In genomic region chr12:124332068-124332672, GRCh38 we compare ENCODE assay signal across 15 cellular contexts. TPM values are rescaled to one million over a fixed set of nuclear protein-coding genes. Genes with fewer than 3 reads are reported as not detected.
DNase-seq lines count a peak whose midpoint lies in the region; ATAC-seq, FAIRE-seq and TF ChIP-seq lines count a peak whose summit lies in the region.
"Had no signal": no experiment of that assay in that cellular context is flagged by ENCODE, and none has a peak within 500 bp of the region (broad histone marks: within the 10 kb centered on the region; RNA-seq: fewer than 3 reads in every experiment).

No MANE protein-coding gene starts in this region.

- no peaks in the 10 kb centered on the region for H3K4me1 Mint-ChIP-seq in Caco-2 (ENCODE audit: low read depth, unreplicated experiment)
- H3K4me1 Mint-ChIP-seq in activated T-cell treated with anti-CD3 and anti-CD28 coated beads, Interleukin-2, amount 50 U/mL, for 72 hours (ENCODE audit: low read depth) = no peaks in the 10 kb centered on the region
- H3K4me1 Mint-ChIP-seq: activated CD4-positive, alpha-beta memory T cell treated with anti-CD3 and anti-CD28 coated beads, Interleukin-2, amount 10 ng/mL, durations not matched to agents 7 days and 5 days had no signal

- H2BK5ac ChIP-seq in mesendoderm (ENCODE audit: low read length) = no peak overlapping the region

- no peak overlapping the region for H3K56ac ChIP-seq in mesendoderm (ENCODE audit: low read length)

- in situ Hi-C loops in brain microvascular endothelial cell (cut with HindIII; ENCODE audit: low pct_ligation_motif_present, low sequenced_read_pairs) = no loop called here

- no peak overlapping the region for H3K27ac Mint-ChIP-seq in Caco-2 (ENCODE audit: unreplicated experiment)
- no peak overlapping the region for H3K27ac Mint-ChIP-seq in activated T-cell treated with anti-CD3 and anti-CD28 coated beads, Interleukin-2, amount 50 U/mL, for 72 hours
- H3K27ac Mint-ChIP-seq: activated CD4-positive, alpha-beta memory T cell treated with anti-CD3 and anti-CD28 coated beads, Interleukin-2, amount 10 ng/mL, durations not matched to agents 7 days and 5 days; stimulated activated naive CD8-positive, alpha-beta T cell treated with anti-CD3 and anti-CD28 coated beads, Interleukin-15, Interleukin-2, amounts not matched to agents 100 ng/mL and 50 ng/mL, for 24 hours had no signal

- H3K4me3 ChIP-seq in Caco-2 (ENCODE audit: low read depth, low read length) = no peak overlapping the region
- H3K4me3 ChIP-seq in brain microvascular endothelial cell (ENCODE audit: low read depth, low read length) = no peak overlapping the region
- H3K4me3 ChIP-seq in mesendoderm (ENCODE audit: low read length) = no peak overlapping the region
- H3K4me3 ChIP-seq: gastrocnemius medialis had no signal

- TF ChIP-seq CTCF in Caco-2 (IDR thresholded peaks at IDR 0.05; ENCODE audit: insufficient read depth in 1 of 2, low read depth in 1 of 2, low read length in 1 of 2, severe bottlenecking in 1 of 2, unreplicated experiment in 1 of 2) (peak; percentile 42 to 43), brain microvascular endothelial cell (IDR thresholded peaks at IDR 0.05; ENCODE audit: low read depth, low read length, missing control alignments) (peak; percentile 53)

- H4K8ac ChIP-seq in mesendoderm (ENCODE audit: low read depth, low read length) = no peak overlapping the region

- no peak overlapping the region for H4K5ac ChIP-seq in mesendoderm (ENCODE audit: low read length)

- peak in 1 of 2 experiments; percentile 43 for DNase-seq in Caco-2
- peak; percentile 40 for DNase-seq in HTR-8/SVneo (ENCODE audit: insufficient read length, low spot score)
- DNase-seq in brain microvascular endothelial cell = no peak
- peak; percentile 45 for DNase-seq in mesendoderm
- DNase-seq in NCI-H510A (lab: John Stamatoyannopoulos, UW) = no peak
- DNase-seq in mesenteric fat pad (ENCODE audit: low spot score) = no peak
- no peak for DNase-seq in activated T-cell treated with anti-CD3 and anti-CD28 coated beads, Interleukin-2, amount 50 U/mL, for 72 hours
- DNase-seq: activated CD4-positive, alpha-beta memory T cell treated with anti-CD3 and anti-CD28 coated beads, Interleukin-2, amount 10 ng/mL, durations not matched to agents 7 days and 5 days; activated naive CD4-positive, alpha-beta T cell treated with Interleukin-2 at 50 U/mL for 16 hours; gastrocnemius medialis; left ventricle myocardium superior; NCI-H1105 treated with DMSO at 0.1 percent for 48 hours; T-helper 2 cell had no signal

- H3K23ac ChIP-seq in mesendoderm (ENCODE audit: low read length) = no peak overlapping the region

- H3K9me3 ChIP-seq in Caco-2 = no peaks in the 10 kb centered on the region
- H3K9me3 ChIP-seq: gastrocnemius medialis had no signal

- H3K9ac ChIP-seq in mesendoderm (ENCODE audit: low read length) = no peak overlapping the region

- POLR2A ChIA-PET in Caco-2 (lab: Charles Lee) = no interaction called here

- H3K4me3 Mint-ChIP-seq in Caco-2 (ENCODE audit: unreplicated experiment) = no peak overlapping the region
- no peak overlapping the region for H3K4me3 Mint-ChIP-seq in activated T-cell treated with anti-CD3 and anti-CD28 coated beads, Interleukin-2, amount 50 U/mL, for 72 hours
- H3K4me3 Mint-ChIP-seq: activated CD4-positive, alpha-beta memory T cell treated with anti-CD3 and anti-CD28 coated beads, Interleukin-2, amount 10 ng/mL, durations not matched to agents 7 days and 5 days; stimulated activated naive CD8-positive, alpha-beta T cell treated with anti-CD3 and anti-CD28 coated beads, Interleukin-15, Interleukin-2, amounts not matched to agents 100 ng/mL and 50 ng/mL, for 24 hours had no signal

- H2AK5ac ChIP-seq in mesendoderm (ENCODE audit: low read length) = no peak overlapping the region

- ATAC-seq in HG03025 (IDR thresholded peaks at IDR 0.05; ENCODE audit: low FRiP score, unreplicated experiment) = no peak
- no peak for ATAC-seq in activated T-cell treated with anti-CD3 and anti-CD28 coated beads, Interleukin-2, amount 50 U/mL, for 72 hours (replicated peaks in 1 of 2)
- ATAC-seq: gastrocnemius medialis, left ventricle myocardium superior had no signal

- H3K4ac ChIP-seq in mesendoderm (ENCODE audit: low read depth, low read length) = no peak overlapping the region

- no CpG with 5 or more reads among the region's 15 CpGs for WGBS in mesendoderm (ENCODE audit: extremely low coverage, insufficient coverage, low lambda C conversion rate)

- no peak for FAIRE-seq in HTR-8/SVneo (lab: Jason Lieb, UNC)

- intact Hi-C loops in Caco-2 (cut with micrococcal nuclease; ENCODE audit: unreplicated experiment) = no loop called here

- no peaks in the 10 kb centered on the region for H3K79me1 ChIP-seq in mesendoderm (ENCODE audit: low read length)

- no TSS peak for BruUV-seq in Caco-2 (replicated peaks; lab: Mats Ljungman, UMichigan)

- H3K27ac ChIP-seq in brain microvascular endothelial cell (no peak overlapping the region), mesendoderm (ENCODE audit: low read depth, low read length) (no peak overlapping the region)

- H3K4me1 ChIP-seq in Caco-2 (no peaks in the 10 kb centered on the region), mesendoderm (ENCODE audit: control insufficient read depth, low read depth, low read length) (no peaks in the 10 kb centered on the region)

- H3K18ac ChIP-seq in mesendoderm (ENCODE audit: low read length) = no peak overlapping the region

- no peak overlapping the region for H2BK120ac ChIP-seq in mesendoderm (ENCODE audit: low read depth, low read length)

- H3K27me3 ChIP-seq in Caco-2 (replicated peaks; ENCODE audit: control insufficient read depth, insufficient read depth, low read length) (no peaks in the 10 kb centered on the region), brain microvascular endothelial cell (replicated peaks) (no peaks in the 10 kb centered on the region), mesendoderm (ENCODE audit: insufficient read depth, low read length, poor library complexity) (no peaks in the 10 kb centered on the region)
- H3K27me3 ChIP-seq: gastrocnemius medialis had no signal

- H3K36me3 Mint-ChIP-seq in Caco-2 (ENCODE audit: insufficient read depth, unreplicated experiment) = peaks cover 73% of the 10 kb centered on the region
- peaks cover 2 to 3% of the 10 kb centered on the region in 2 donors for H3K36me3 Mint-ChIP-seq in activated T-cell treated with anti-CD3 and anti-CD28 coated beads, Interleukin-2, amount 50 U/mL, for 72 hours (ENCODE audit: insufficient read depth in 2 of 2)

- no peaks in the 10 kb centered on the region for H3K9me3 Mint-ChIP-seq in Caco-2 (ENCODE audit: unreplicated experiment)
- no peaks in the 10 kb centered on the region for H3K9me3 Mint-ChIP-seq in activated T-cell treated with anti-CD3 and anti-CD28 coated beads, Interleukin-2, amount 50 U/mL, for 72 hours
- H3K9me3 Mint-ChIP-seq: activated CD4-positive, alpha-beta memory T cell treated with anti-CD3 and anti-CD28 coated beads, Interleukin-2, amount 10 ng/mL, durations not matched to agents 7 days and 5 days; stimulated activated naive CD8-positive, alpha-beta T cell treated with anti-CD3 and anti-CD28 coated beads, Interleukin-15, Interleukin-2, amounts not matched to agents 100 ng/mL and 50 ng/mL, for 24 hours had no signal

- H3K4me2 ChIP-seq in mesendoderm (ENCODE audit: low read length) = no peak overlapping the region

- H3K79me2 ChIP-seq in mesendoderm (ENCODE audit: control insufficient read depth, insufficient read depth, low read length) = no peaks in the 10 kb centered on the region

- H3K27me3 Mint-ChIP-seq in Caco-2 (ENCODE audit: insufficient read depth, unreplicated experiment) = no peaks in the 10 kb centered on the region
- H3K27me3 Mint-ChIP-seq in activated T-cell treated with anti-CD3 and anti-CD28 coated beads, Interleukin-2, amount 50 U/mL, for 72 hours (ENCODE audit: low read depth) = no peaks in the 10 kb centered on the region
- H3K27me3 Mint-ChIP-seq: activated CD4-positive, alpha-beta memory T cell treated with anti-CD3 and anti-CD28 coated beads, Interleukin-2, amount 10 ng/mL, durations not matched to agents 7 days and 5 days; stimulated activated naive CD8-positive, alpha-beta T cell treated with anti-CD3 and anti-CD28 coated beads, Interleukin-15, Interleukin-2, amounts not matched to agents 100 ng/mL and 50 ng/mL, for 24 hours had no signal

- no peak overlapping the region for H2BK15ac ChIP-seq in mesendoderm (replicated peaks; ENCODE audit: low read depth)

- peaks cover 6% of the 10 kb centered on the region for H3K36me3 ChIP-seq in Caco-2 (ENCODE audit: control insufficient read depth, insufficient read depth, low read length)
- H3K36me3 ChIP-seq in brain microvascular endothelial cell (replicated peaks) = peaks cover 90% of the 10 kb centered on the region
- H3K36me3 ChIP-seq in mesendoderm (ENCODE audit: control insufficient read depth, insufficient read depth, low read length) = peaks cover 4% of the 10 kb centered on the region

- CTCF ChIA-PET in Caco-2 (lab: Charles Lee) = interaction anchor here (0.7 to 1.3 kb wide), 3 partner anchors 296 to 439 kb away, joined by 3 read pairs; no protein-coding TSS in a partner anchor

RNA-seq across cellular contexts. Expression of gene RFLNA, which starts 37.3 kb away (rescaled TPM):
- 15.4 and 21.1 TPM in 2 replicates for total RNA-seq in Caco-2 (2022)
- polyA plus RNA-seq in mesendoderm (2013, experiment 1 of 2) = 3.1 TPM
- polyA plus RNA-seq in mesendoderm (2013, experiment 2 of 2) = 3.4 TPM
- not detected for total RNA-seq in mesenteric fat pad
- not detected for total RNA-seq in activated T-cell treated with anti-CD3 and anti-CD28 coated beads, Interleukin-2, amount 50 U/mL, for 72 hours
- total RNA-seq: activated CD4-positive, alpha-beta memory T cell treated with anti-CD3 and anti-CD28 coated beads, Interleukin-2, amount 10 ng/mL, durations not matched to agents 7 days and 5 days had no signal

Comparison
In these comparisons a context has a peak if more than half of its experiments do, and no peak if none do; other contexts are left out.
1. DNase-seq: peak in HTR-8/SVneo (single experiment) and mesendoderm (single experiment); none in brain microvascular endothelial cell (single experiment), NCI-H510A (single experiment), mesenteric fat pad (single experiment) and activated T-cell treated with anti-CD3 and anti-CD28 coated beads, Interleukin-2, amount 50 U/mL, for 72 hours (0 of 2).
2. RNA of gene RFLNA, which starts 37.3 kb away (total RNA-seq): 15.4 to 21.1 TPM in Caco-2; not detected in activated T-cell treated with anti-CD3 and anti-CD28 coated beads, Interleukin-2, amount 50 U/mL, for 72 hours and not detected in mesenteric fat pad (single experiment); every median in the first group is over 10 times any median in the second.